8 cellular contexts compared by ENCODE assay signal in the genomic region with DNA sequence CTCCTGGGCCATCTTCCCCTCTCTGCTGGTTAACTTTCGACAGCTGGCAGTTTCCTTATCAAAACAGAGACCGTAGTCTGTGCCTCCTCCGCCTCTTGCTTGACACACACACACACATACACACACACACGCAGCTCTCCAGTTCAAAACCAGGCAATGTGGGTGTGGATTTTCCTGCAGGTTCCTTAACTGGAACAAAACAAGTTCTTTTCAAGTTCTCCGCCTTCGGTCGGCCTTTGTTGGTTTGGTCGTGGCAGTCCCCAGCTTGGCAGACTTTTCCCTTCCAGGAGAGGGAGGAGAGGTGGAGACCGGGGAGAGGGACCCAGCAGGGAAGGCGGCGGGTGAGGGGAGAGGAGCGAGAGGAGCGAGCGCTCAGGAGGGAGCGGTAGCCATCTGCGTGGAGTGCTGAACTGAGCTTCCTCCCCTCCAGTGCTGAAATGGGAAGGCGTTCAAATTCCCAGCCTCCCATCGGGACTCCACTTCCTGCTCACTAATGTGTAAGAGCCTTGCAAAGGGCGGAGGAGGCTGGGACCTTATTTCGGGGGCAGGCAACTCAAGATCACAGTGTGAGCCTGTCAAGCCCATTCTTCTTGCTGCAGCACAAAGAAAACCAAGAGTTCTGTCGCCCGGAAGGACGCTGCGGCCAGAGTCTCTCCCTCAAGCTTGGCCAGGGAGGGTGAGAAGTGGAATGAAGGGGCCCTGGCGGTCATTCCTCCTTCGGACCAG.
A peak's percentile ranks its signal among the peaks of the same experiment; 100 is the strongest.
DNase-seq lines count a peak whose midpoint lies in the region; ATAC-seq and TF ChIP-seq lines count a peak whose summit lies in the region.

No MANE protein-coding gene starts in this region.

- H3K27me3 Mint-ChIP-seq in brain: no peaks in the 10 kb centered on the region

- H3K27ac Mint-ChIP-seq in brain: peak overlapping the region; percentile 87 to 96 (median 95)

- ATAC-seq in GM19397 (IDR thresholded peaks at IDR 0.05; ENCODE audit: unreplicated experiment): peak; percentile 41
- no peak for ATAC-seq in HG03097 (IDR thresholded peaks at IDR 0.05; ENCODE audit: low FRiP score, unreplicated experiment)

- TF ChIP-seq CTCF in AG09309 (IDR thresholded peaks at IDR 0.05; ENCODE audit: control insufficient read depth, insufficient read depth, low read depth, low read length, missing control alignments) (peak; percentile 10), brain (conservative IDR thresholded peaks at IDR 0.05) (no peak)

- H3K4me1 Mint-ChIP-seq in brain: peaks cover 96% of the 10 kb centered on the region

- H3K4me3 ChIP-seq in AG09309 (ENCODE audit: control insufficient read depth, low read depth, low read length) (peak overlapping the region; percentile 70), iPS-11a (ENCODE audit: low read depth, low read length) (peak overlapping the region; percentile 8)

- peak; percentile 80 for DNase-seq in AG09309 (ENCODE audit: low read depth)
- DNase-seq in NCI-H69 (lab: John Stamatoyannopoulos, UW): peak; percentile 5
- peak; percentile 82 for DNase-seq in renal cortical epithelial cell (ENCODE audit: low read depth)
- DNase-seq in amniotic stem cell (lab: John Stamatoyannopoulos, UW): no peak

- H3K36me3 Mint-ChIP-seq in brain: peaks cover 34% of the 10 kb centered on the region

- no peaks in the 10 kb centered on the region for H3K9me3 Mint-ChIP-seq in brain

- peak overlapping the region; percentile 82 to 91 (median 89) for H3K4me3 Mint-ChIP-seq in brain
